Comparison of ENCODE assay signal across 15 cellular contexts in the genomic region with DNA sequence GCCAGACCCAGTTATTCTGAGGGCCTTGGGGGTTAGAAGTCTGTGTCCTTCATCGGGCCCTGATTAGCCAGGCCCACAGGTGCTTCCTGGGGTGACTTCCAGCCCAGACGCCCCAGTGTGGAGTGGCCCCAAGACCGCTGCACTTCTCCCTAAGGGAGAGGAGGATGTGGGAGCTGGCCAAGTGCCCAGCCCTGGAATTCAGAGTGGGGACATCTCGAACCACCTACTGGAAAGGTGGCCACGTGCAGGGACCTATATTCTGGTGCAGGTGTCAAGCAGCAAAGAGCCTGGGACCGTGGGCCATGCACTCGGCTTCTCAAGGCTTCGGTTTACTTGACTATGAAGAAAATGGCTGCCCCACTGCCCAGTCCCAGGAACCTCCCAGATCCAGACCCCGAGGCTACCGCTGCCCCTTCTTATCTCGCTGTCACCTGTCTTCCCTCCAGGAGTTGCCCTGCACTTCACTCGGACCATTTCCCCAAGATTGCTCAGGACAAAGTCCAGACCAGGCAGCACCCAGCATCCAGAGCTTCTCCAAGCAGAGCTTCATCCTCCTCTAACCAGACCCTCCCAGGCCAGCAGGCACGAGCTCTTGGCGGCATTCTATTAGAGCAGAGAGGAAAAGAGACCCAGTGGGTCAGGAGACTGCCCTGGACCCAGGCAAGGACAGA.
A peak's percentile ranks its signal among the peaks of the same experiment; 100 is the strongest.
DNase-seq lines count a peak whose midpoint lies in the region; ATAC-seq, FAIRE-seq and TF ChIP-seq lines count a peak whose summit lies in the region.
"Had no signal": no experiment of that assay in that cellular context is flagged by ENCODE, and none has a peak within 500 bp of the region (broad histone marks: within the 10 kb centered on the region; RNA-seq: fewer than 3 reads in every experiment).

No MANE protein-coding gene starts in this region.

- TF ChIP-seq CTCF in upper lobe of right lung (IDR thresholded peaks at IDR 0.05) = no peak

- peak overlapping the region in 1 of 2 donors; percentile 50 for H3K9ac ChIP-seq in mucosa of rectum (ENCODE audit: low read depth in 1 of 2, low read length in 2 of 2)

- intact Hi-C loops in Right ventricle myocardium inferior (cut with DNase I) = no loop called here
- intact Hi-C loops in cardiac septum (cut with DNase I) = no loop called here
- intact Hi-C loops in activated T-helper 1 cell treated with anti-CD3 and anti-CD28 coated beads, Interleukin-12 subunit alpha, Interleukin-12 subunit beta, Interleukin-2, Interleukin-4 antibody, amounts not matched to agents 30 ng/mL and 10 ng/mL and 1 ng/mL, durations not matched to agents 14 hours and 24 hours and 36 hours (cut with micrococcal nuclease) = no loop called here
- intact Hi-C loops in upper lobe of right lung (cut with DNase I) = no loop called here

- H3K4me3 Mint-ChIP-seq in activated T-helper 1 cell treated with anti-CD3 and anti-CD28 coated beads, Interleukin-12 subunit alpha, Interleukin-12 subunit beta, Interleukin-2, Interleukin-4 antibody, amounts not matched to agents 30 ng/mL and 10 ng/mL and 1 ng/mL, durations not matched to agents 14 hours and 24 hours and 36 hours = no peak overlapping the region
- H3K4me3 Mint-ChIP-seq: B cell had no signal

- H3K27me3 ChIP-seq in mucosa of rectum (ENCODE audit: control insufficient read depth in 2 of 2, insufficient read depth in 2 of 2, low read length in 2 of 2) (no peaks in the 10 kb centered on the region), upper lobe of right lung (no peaks in the 10 kb centered on the region)

- H3K4me1 ChIP-seq in mucosa of rectum (ENCODE audit: control insufficient read depth in 2 of 2, insufficient read depth in 2 of 2, low read length in 2 of 2) = peaks cover 34 to 47% of the 10 kb centered on the region in 2 donors
- H3K4me1 ChIP-seq in upper lobe of right lung = peaks cover 56% of the 10 kb centered on the region

- H3K4me3 ChIP-seq in mucosa of rectum (ENCODE audit: low read length in 2 of 2) (peak overlapping the region; percentile 2 to 31), upper lobe of right lung (no peak overlapping the region)
- H3K4me3 ChIP-seq: thoracic aorta had no signal

- H3K9me3 ChIP-seq in mucosa of rectum (ENCODE audit: control insufficient read depth in 2 of 2, low read length in 2 of 2) (no peaks in the 10 kb centered on the region), upper lobe of right lung (no peaks in the 10 kb centered on the region)
- H3K9me3 ChIP-seq: thoracic aorta had no signal

- DNase-seq in Right ventricle myocardium inferior (ENCODE audit: missing footprints) (peak; percentile 57), cardiac septum (ENCODE audit: low spot score) (no peak), upper lobe of right lung (peak; percentile 63), frontal cortex (ENCODE audit: low spot score in 2 of 2) (no peak), RKO (ENCODE audit: low spot score) (no peak)
- no peak for DNase-seq in activated T-helper 1 cell treated with anti-CD3 and anti-CD28 coated beads, Interleukin-12 subunit alpha, Interleukin-12 subunit beta, Interleukin-2, Interleukin-4 antibody, amounts not matched to agents 30 ng/mL and 10 ng/mL and 1 ng/mL, durations not matched to agents 14 hours and 24 hours and 36 hours (ENCODE audit: low spot score)
- DNase-seq: amniotic stem cell, dermis blood vessel endothelial cell, mammary epithelial cell, NCI-H1930, NCI-H748 treated with DMSO at 0.1 percent for 48 hours had no signal

- no peak for FAIRE-seq in frontal cortex (lab: Jason Lieb, UNC)

- H3K9me3 Mint-ChIP-seq in activated T-helper 1 cell treated with anti-CD3 and anti-CD28 coated beads, Interleukin-12 subunit alpha, Interleukin-12 subunit beta, Interleukin-2, Interleukin-4 antibody, amounts not matched to agents 30 ng/mL and 10 ng/mL and 1 ng/mL, durations not matched to agents 14 hours and 24 hours and 36 hours = no peaks in the 10 kb centered on the region

- H3K36me3 Mint-ChIP-seq in activated T-helper 1 cell treated with anti-CD3 and anti-CD28 coated beads, Interleukin-12 subunit alpha, Interleukin-12 subunit beta, Interleukin-2, Interleukin-4 antibody, amounts not matched to agents 30 ng/mL and 10 ng/mL and 1 ng/mL, durations not matched to agents 14 hours and 24 hours and 36 hours (ENCODE audit: low read depth) = peaks cover 3% of the 10 kb centered on the region

- H3K27ac Mint-ChIP-seq in activated T-helper 1 cell treated with anti-CD3 and anti-CD28 coated beads, Interleukin-12 subunit alpha, Interleukin-12 subunit beta, Interleukin-2, Interleukin-4 antibody, amounts not matched to agents 30 ng/mL and 10 ng/mL and 1 ng/mL, durations not matched to agents 14 hours and 24 hours and 36 hours = peak overlapping the region; percentile 71
- H3K27ac Mint-ChIP-seq: B cell had no signal

- H3K27ac ChIP-seq in mucosa of rectum (ENCODE audit: low read depth in 2 of 2, low read length in 2 of 2) (peak overlapping the region; percentile 90), upper lobe of right lung (peak overlapping the region; percentile 25)
- H3K27ac ChIP-seq: thoracic aorta had no signal

- ATAC-seq in Right ventricle myocardium inferior (no peak), upper lobe of right lung (no peak), GM21447 (IDR thresholded peaks at IDR 0.05; ENCODE audit: unreplicated experiment) (no peak)

- no peaks in the 10 kb centered on the region for H3K36me3 ChIP-seq in mucosa of rectum (ENCODE audit: control insufficient read depth in 2 of 2, insufficient read depth in 2 of 2, low read length in 2 of 2)
- H3K36me3 ChIP-seq in upper lobe of right lung = no peaks in the 10 kb centered on the region
- H3K36me3 ChIP-seq: thoracic aorta had no signal

- no peaks in the 10 kb centered on the region for H3K27me3 Mint-ChIP-seq in activated T-helper 1 cell treated with anti-CD3 and anti-CD28 coated beads, Interleukin-12 subunit alpha, Interleukin-12 subunit beta, Interleukin-2, Interleukin-4 antibody, amounts not matched to agents 30 ng/mL and 10 ng/mL and 1 ng/mL, durations not matched to agents 14 hours and 24 hours and 36 hours (ENCODE audit: insufficient read depth)

- H3K4me1 Mint-ChIP-seq in activated T-helper 1 cell treated with anti-CD3 and anti-CD28 coated beads, Interleukin-12 subunit alpha, Interleukin-12 subunit beta, Interleukin-2, Interleukin-4 antibody, amounts not matched to agents 30 ng/mL and 10 ng/mL and 1 ng/mL, durations not matched to agents 14 hours and 24 hours and 36 hours (ENCODE audit: low read depth) = peaks cover 74% of the 10 kb centered on the region

Comparison
In these comparisons a context has a peak if more than half of its experiments do, and no peak if none do; other contexts are left out.
1. DNase-seq: peak in Right ventricle myocardium inferior (single experiment) and upper lobe of right lung (single experiment); none in cardiac septum (single experiment), activated T-helper 1 cell treated with anti-CD3 and anti-CD28 coated beads, Interleukin-12 subunit alpha, Interleukin-12 subunit beta, Interleukin-2, Interleukin-4 antibody, amounts not matched to agents 30 ng/mL and 10 ng/mL and 1 ng/mL, durations not matched to agents 14 hours and 24 hours and 36 hours (single experiment), frontal cortex (0 of 2) and RKO (single experiment).